1 cellular context compared by ENCODE assay signal in the genomic region with DNA sequence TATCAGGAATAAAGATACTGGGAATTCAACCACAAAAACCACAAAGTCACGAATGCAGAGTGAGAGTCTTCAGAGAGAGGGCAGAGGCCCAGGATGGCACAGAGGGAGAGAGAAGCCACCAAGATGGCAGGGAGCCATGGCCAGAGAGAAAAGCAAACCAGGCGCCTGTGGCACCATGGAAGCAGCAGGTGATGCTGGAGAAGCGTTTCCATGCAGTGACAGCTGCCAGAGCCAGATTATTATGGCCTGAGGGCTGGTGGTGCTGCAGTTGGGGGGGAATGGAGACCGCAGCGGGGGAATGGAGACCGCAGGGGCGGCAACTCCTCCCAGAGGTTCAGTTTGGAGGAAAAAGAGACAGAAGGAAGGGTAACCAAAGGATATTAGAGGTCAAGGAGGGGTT.
TF ChIP-seq lines count a peak whose summit lies in the region.

No MANE protein-coding gene starts in this region.

TF ChIP-seq in HepG2, 621 proteins besides CTCF, POLR2A, EP300 and RAD21:
- TF ChIP-seq ZGPAT (CRISPR knock-in tag; IDR thresholded peaks at IDR 0.05): no peak
- TF ChIP-seq CCAR2 (optimal IDR thresholded peaks at IDR 0.05; ENCODE audit: low read depth, low read length): no peak
- no peak for TF ChIP-seq KMT2B (CRISPR knock-in tag; IDR thresholded peaks at IDR 0.05)
TF ChIP-seq in HepG2: peak in this region for 0.
